ENCODE assay signal across 13 cellular contexts in the genomic region with DNA sequence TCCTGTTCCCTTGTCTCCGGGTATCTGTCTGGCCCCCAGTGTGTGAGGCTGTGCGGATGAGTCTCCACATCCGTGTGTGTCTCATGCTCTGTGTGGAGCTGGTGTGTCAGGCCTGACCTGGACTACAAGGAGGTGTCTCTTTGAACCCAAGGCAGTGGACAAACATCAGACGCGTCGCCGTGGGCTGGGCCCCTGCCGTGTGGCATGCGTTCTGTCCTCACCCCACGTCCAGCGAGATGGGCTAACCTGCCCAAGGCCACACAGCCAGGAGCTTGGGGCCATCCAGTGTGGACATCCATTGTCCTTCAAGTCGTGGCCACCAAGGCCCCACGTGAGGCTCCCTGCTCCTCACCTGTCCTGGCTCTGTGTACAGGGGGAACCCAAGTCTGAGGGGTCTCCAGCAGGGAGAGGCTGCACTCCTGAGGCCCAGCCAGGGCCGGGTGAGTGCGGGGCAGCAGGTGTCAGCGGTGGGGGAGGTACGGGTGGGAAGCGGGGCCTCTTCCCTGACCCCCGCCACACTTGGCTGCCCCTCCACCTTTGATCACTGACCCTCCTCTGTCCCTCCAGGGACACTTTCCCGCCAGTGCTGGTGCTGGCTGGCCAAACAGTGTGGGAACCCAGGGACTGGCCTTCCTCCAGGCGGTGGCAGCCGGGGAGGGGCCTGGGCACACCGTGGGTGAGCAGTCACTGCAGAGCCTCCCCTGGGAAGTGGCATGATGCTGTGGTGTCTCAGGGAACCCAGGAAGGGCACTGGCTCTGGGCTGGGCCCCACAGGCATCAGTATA. TPM values are rescaled to one million over a fixed set of nuclear protein-coding genes. Genes with fewer than 3 reads are reported as not detected.
DNase-seq lines count a peak whose midpoint lies in the region; ATAC-seq and TF ChIP-seq lines count a peak whose summit lies in the region.
"Had no signal": no experiment of that assay in that cellular context is flagged by ENCODE, and none has a peak within 500 bp of the region (broad histone marks: within the 10 kb centered on the region; RNA-seq: fewer than 3 reads in every experiment).

No MANE protein-coding gene starts in this region.

- TF ChIP-seq CTCF in ascending aorta (IDR thresholded peaks at IDR 0.05), result no peak
- TF ChIP-seq CTCF in sigmoid colon (IDR thresholded peaks at IDR 0.05), result no peak

- no peak for TF ChIP-seq POLR2A in sigmoid colon (IDR thresholded peaks at IDR 0.05)

- WGBS in sigmoid colon, 2 donors, result 74 to 87% methylated on average over 23 of the region's 23 CpGs

- peaks cover 3 to 21% of the 10 kb centered on the region in 2 donors for H3K4me1 ChIP-seq in ascending aorta
- H3K4me1 ChIP-seq in sigmoid colon, result peaks cover 0 to 39% (median 36%) of the 10 kb centered on the region in 4 donors

- no peaks in the 10 kb centered on the region for H3K9me3 ChIP-seq in ascending aorta
- no peaks in the 10 kb centered on the region for H3K9me3 ChIP-seq in sigmoid colon
- H3K9me3 ChIP-seq: esophagus muscularis mucosa, SJCRH30, thoracic aorta had no signal

- H3K4me3 ChIP-seq in ascending aorta (no peak overlapping the region), sigmoid colon (no peak overlapping the region)
- H3K4me3 ChIP-seq: esophagus muscularis mucosa, GM12878, SJCRH30, thoracic aorta had no signal

- DNase-seq in Daoy (ENCODE audit: low read depth), result peak; percentile 6
- DNase-seq in ascending aorta (ENCODE audit: low spot score in 2 of 2), result peak; percentile 8 to 62
- DNase-seq in left lobe of liver (ENCODE audit: low spot score), result peak; percentile 43
- DNase-seq in sigmoid colon, result peak; percentile 62
- no peak for DNase-seq in activated CD4-positive, alpha-beta T cell treated with anti-CD3 and anti-CD28 coated beads, Interleukin-2, amount 50 U/mL, for 48 hours
- no peak for DNase-seq in NCI-H1092 treated with DMSO at 0.1 percent for 48 hours (lab: John Stamatoyannopoulos, UW)
- DNase-seq: MV-4-11, occipital lobe had no signal

- H3K27me3 ChIP-seq in ascending aorta (no peaks in the 10 kb centered on the region), sigmoid colon (no peaks in the 10 kb centered on the region)
- H3K27me3 ChIP-seq: esophagus muscularis mucosa had no signal

- no peak for TF ChIP-seq EP300 in sigmoid colon (IDR thresholded peaks at IDR 0.05)

- ATAC-seq in left lobe of liver (no peak), GM21529 (IDR thresholded peaks at IDR 0.05; ENCODE audit: unreplicated experiment) (no peak)
- ATAC-seq: GM12878 had no signal

- intact Hi-C loops in ascending aorta (cut with DNase I) (loop anchor here (10.0 kb wide), 2 partner anchors 372 to 502 kb away; partner anchors contain the start of gene YY1), sigmoid colon (cut with DNase I) (no loop called here)

- H3K36me3 ChIP-seq in ascending aorta (no peaks in the 10 kb centered on the region), sigmoid colon (no peaks in the 10 kb centered on the region)
- H3K36me3 ChIP-seq: esophagus muscularis mucosa, SJCRH30, thoracic aorta had no signal

- no peak overlapping the region for H3K27ac ChIP-seq in ascending aorta
- H3K27ac ChIP-seq in sigmoid colon, result peak overlapping the region in 2 of 4 donors; percentile 14 to 67
- H3K27ac ChIP-seq: SJCRH30, thoracic aorta had no signal

RNA-seq across cellular contexts. Expression of gene CYP46A1, which starts 48.5 kb away (rescaled TPM):
- 0.06 and 0.15 TPM in 2 replicates for total RNA-seq in Daoy (2014; rRNA removed; shearing (Covaris generic))
- total RNA-seq in ascending aorta (not detected), left lobe of liver (1.5 TPM), sigmoid colon (1 to 10 TPM in 3 of 4 donors, under 1 TPM in 1; 0.36 to 2.0 (median 1.6) TPM)
- polyA plus RNA-seq in sigmoid colon, result under 1 TPM in 2 of 3 donors, not detected in 1; under 0.01 to 0.35 TPM
- total RNA-seq: GM12878 had no signal

Comparison
In these comparisons a context has a peak if more than half of its experiments do, and no peak if none do; other contexts are left out.
1. DNase-seq: peak in Daoy (single experiment), ascending aorta (2 of 2), left lobe of liver (single experiment) and sigmoid colon (single experiment); none in activated CD4-positive, alpha-beta T cell treated with anti-CD3 and anti-CD28 coated beads, Interleukin-2, amount 50 U/mL, for 48 hours (0 of 2) and NCI-H1092 treated with DMSO at 0.1 percent for 48 hours (single experiment).